ENCODE assay signal across 19 cellular contexts in the genomic region with DNA sequence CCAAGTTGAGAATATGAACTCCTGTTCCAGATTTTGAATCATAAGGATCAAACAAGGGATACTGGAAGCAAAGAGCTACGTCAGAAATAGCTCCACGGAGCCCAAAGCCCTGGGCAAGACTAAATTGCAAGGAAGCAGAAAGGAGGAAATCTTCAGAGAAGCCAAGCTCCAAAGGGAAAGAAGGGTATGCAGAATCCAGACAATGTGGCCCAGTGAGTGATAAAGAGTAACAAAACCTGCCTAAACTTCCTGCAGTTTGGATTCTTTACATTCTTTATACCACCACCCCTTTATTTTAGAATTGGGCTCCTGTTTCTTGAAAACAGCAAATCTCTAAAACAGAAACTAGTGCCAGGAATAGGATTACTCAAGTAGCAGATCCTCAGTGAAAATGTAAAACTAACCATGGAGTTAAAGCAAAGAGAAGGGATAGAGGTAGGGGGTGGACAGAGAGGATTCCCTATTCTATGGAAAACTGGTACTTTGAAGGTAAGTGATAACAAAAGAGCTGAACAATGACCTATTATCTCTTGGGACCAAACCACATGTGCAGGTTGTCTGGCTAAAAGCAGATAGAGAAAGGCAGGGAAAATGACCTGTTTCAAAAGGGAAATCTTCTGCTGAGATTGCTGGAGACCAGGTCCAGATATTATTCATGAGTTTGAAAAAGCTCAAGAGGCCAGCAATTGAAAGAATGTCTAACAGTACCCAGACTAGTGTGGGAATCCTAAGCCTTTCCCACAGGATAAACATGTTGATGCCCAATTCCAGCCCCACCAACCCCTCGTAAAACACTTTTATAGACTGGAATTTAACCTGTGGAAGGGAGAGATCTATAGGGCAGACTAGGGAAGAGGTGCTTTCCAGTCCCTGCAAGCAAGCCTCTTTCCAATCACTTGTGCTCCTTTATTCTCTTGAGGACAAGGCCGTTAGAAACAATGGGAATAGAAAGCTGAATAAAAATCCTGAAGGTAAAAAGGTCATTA. TPM values are rescaled to one million over a fixed set of nuclear protein-coding genes. Genes with fewer than 3 reads are reported as not detected.
DNase-seq lines count a peak whose midpoint lies in the region; FAIRE-seq and TF ChIP-seq lines count a peak whose summit lies in the region.
"Had no signal": no experiment of that assay in that cellular context is flagged by ENCODE, and none has a peak within 500 bp of the region (broad histone marks: within the 10 kb centered on the region; RNA-seq: fewer than 3 reads in every experiment).

No MANE protein-coding gene starts in this region.

- DNase-seq in HAP-1 (ENCODE audit: low spot score in 2 of 2) (peak; percentile 17 to 22), SK-N-MC (ENCODE audit: low read depth, low spot score) (no peak), fibroblast of villous mesenchyme (ENCODE audit: low read depth) (peak; percentile 65), neuronal stem cell (ENCODE audit: low spot score) (no peak), Kasumi-1 (lab: John Stamatoyannopoulos, UW) (no peak), RCC 7860 (ENCODE audit: low spot score) (no peak)
- DNase-seq in activated T-cell treated with anti-CD3 and anti-CD28 coated beads, Interleukin-2, amount 50 U/mL, for 24 hours, result no peak
- DNase-seq: AML-193; Calu3; CD4-positive, CD25-positive, alpha-beta regulatory T cell; DMS79; MM.1S; NCI-H1105; NCI-H1694 treated with DMSO at 0.1 percent for 48 hours; NCI-H446 treated with DMSO at 0.1 percent for 48 hours; NCI-H748 treated with DMSO at 0.1 percent for 48 hours; SHP77 treated with DMSO at 0.1 percent for 48 hours had no signal

- no peak overlapping the region for H2BK5ac ChIP-seq in neuronal stem cell (ENCODE audit: low read length)

- WGBS in neuronal stem cell (ENCODE audit: extremely low coverage in 2 of 2, insufficient read length in 2 of 2, insufficient replicate concordance in 1 of 2), 2 donors, result no CpG with 5 or more reads among the region's 4 CpGs

- no peak overlapping the region for H3K4me3 Mint-ChIP-seq in activated T-cell treated with anti-CD3 and anti-CD28 coated beads, Interleukin-2, amount 50 U/mL, for 24 hours
- H3K4me3 Mint-ChIP-seq: CD4-positive, CD25-positive, alpha-beta regulatory T cell had no signal

- H2BK15ac ChIP-seq in neuronal stem cell (ENCODE audit: low read length), result no peak overlapping the region

- no peak for FAIRE-seq in RCC 7860 (lab: Jason Lieb, UNC)
- FAIRE-seq: GM12891 had no signal

- H3K9ac ChIP-seq in SK-N-MC (ENCODE audit: insufficient read length), result no peak overlapping the region
- H3K9ac ChIP-seq in neuronal stem cell (ENCODE audit: low read depth, low read length, poor library complexity), result no peak overlapping the region
- H3K9ac ChIP-seq: KMS-11 had no signal

- TF ChIP-seq CTCF in fibroblast of villous mesenchyme (IDR thresholded peaks at IDR 0.05; ENCODE audit: insufficient read depth, low read depth, low read length), result no peak

- no peak overlapping the region for H3K23ac ChIP-seq in neuronal stem cell (ENCODE audit: low read depth, low read length, poor library complexity)

- no peak overlapping the region for H3K4me3 ChIP-seq in HAP-1
- H3K4me3 ChIP-seq in SK-N-MC, result no peak overlapping the region
- no peak overlapping the region for H3K4me3 ChIP-seq in fibroblast of villous mesenchyme (ENCODE audit: low read depth, low read length)
- no peak overlapping the region for H3K4me3 ChIP-seq in neuronal stem cell (ENCODE audit: low read length in 2 of 2)

- no peak overlapping the region for H4K91ac ChIP-seq in neuronal stem cell (ENCODE audit: low read depth, low read length, poor library complexity)

- no peak overlapping the region for H3K4ac ChIP-seq in neuronal stem cell (ENCODE audit: low read length)

- H3K36me3 Mint-ChIP-seq in activated T-cell treated with anti-CD3 and anti-CD28 coated beads, Interleukin-2, amount 50 U/mL, for 24 hours (ENCODE audit: low read depth), result peaks cover 61% of the 10 kb centered on the region

- H2BK12ac ChIP-seq in neuronal stem cell (ENCODE audit: low read length), result no peak overlapping the region

- H3K9me3 Mint-ChIP-seq in activated T-cell treated with anti-CD3 and anti-CD28 coated beads, Interleukin-2, amount 50 U/mL, for 24 hours, result no peaks in the 10 kb centered on the region

- H4K8ac ChIP-seq in neuronal stem cell (ENCODE audit: low read depth, low read length), result no peak overlapping the region

- no peaks in the 10 kb centered on the region for H3K27me3 Mint-ChIP-seq in activated T-cell treated with anti-CD3 and anti-CD28 coated beads, Interleukin-2, amount 50 U/mL, for 24 hours
- H3K27me3 Mint-ChIP-seq: CD4-positive, CD25-positive, alpha-beta regulatory T cell had no signal

- in situ Hi-C loops in HAP-1 (cut with MboI; ENCODE audit: low sequenced_read_pairs), result no loop called here

- no peak overlapping the region for H2AFZ ChIP-seq in neuronal stem cell (ENCODE audit: low read length)

- no peak overlapping the region for H3K14ac ChIP-seq in neuronal stem cell (ENCODE audit: low read length)

- H3K27ac Mint-ChIP-seq in activated T-cell treated with anti-CD3 and anti-CD28 coated beads, Interleukin-2, amount 50 U/mL, for 24 hours, result no peak overlapping the region

- H3K36me3 ChIP-seq in HAP-1 (replicated peaks) (peaks cover 32% of the 10 kb centered on the region), SK-N-MC (ENCODE audit: insufficient read depth, low read length) (peaks cover 50% of the 10 kb centered on the region), neuronal stem cell (replicated peaks in 1 of 2; ENCODE audit: control insufficient read depth in 2 of 2, insufficient read depth in 2 of 2, low read length in 2 of 2) (peaks cover 10 to 51% of the 10 kb centered on the region in 2 donors)

- peaks cover 1% of the 10 kb centered on the region for H3K4me1 Mint-ChIP-seq in activated T-cell treated with anti-CD3 and anti-CD28 coated beads, Interleukin-2, amount 50 U/mL, for 24 hours (ENCODE audit: low read depth)

- H3K9me3 ChIP-seq in HAP-1 (no peaks in the 10 kb centered on the region), SK-N-MC (ENCODE audit: low read depth, low read length) (no peaks in the 10 kb centered on the region), neuronal stem cell (replicated peaks in 1 of 2; ENCODE audit: control insufficient read depth in 2 of 2, insufficient read depth in 1 of 2, low read depth in 1 of 2, low read length in 2 of 2) (no peaks in the 10 kb centered on the region)

- no peaks in the 10 kb centered on the region for H3K79me1 ChIP-seq in neuronal stem cell (ENCODE audit: low read depth, low read length)

- no peak overlapping the region for H3K4me2 ChIP-seq in neuronal stem cell (ENCODE audit: insufficient read depth, low read length, poor library complexity, severe bottlenecking)
- H3K4me2 ChIP-seq: KMS-11 had no signal

- no peak overlapping the region for H2BK120ac ChIP-seq in neuronal stem cell (ENCODE audit: low read depth, low read length)

- H3K27ac ChIP-seq in SK-N-MC (peak overlapping the region; percentile 44), neuronal stem cell (replicated peaks; ENCODE audit: low read length) (peak overlapping the region; percentile 62)
- H3K27ac ChIP-seq: KMS-11 had no signal

- H3K18ac ChIP-seq in neuronal stem cell (ENCODE audit: low read length), result no peak overlapping the region

- H3K4me1 ChIP-seq in HAP-1 (peaks cover 13% of the 10 kb centered on the region), neuronal stem cell (ENCODE audit: control insufficient read depth in 2 of 2, insufficient read depth in 1 of 2, low read depth in 1 of 2, low read length in 2 of 2) (peaks cover 0 to 10% of the 10 kb centered on the region in 2 donors)

- H3K27me3 ChIP-seq in HAP-1 (ENCODE audit: low read depth) (no peaks in the 10 kb centered on the region), neuronal stem cell (ENCODE audit: control insufficient read depth in 3 of 3, insufficient read depth in 3 of 3, low read depth in 1 of 3, low read length in 3 of 3) (no peaks in the 10 kb centered on the region)

- H2AK5ac ChIP-seq in neuronal stem cell (ENCODE audit: low read depth, low read length), result no peak overlapping the region

RNA-seq across cellular contexts. Expression of gene MBIP, which starts 24.5 kb away (rescaled TPM):
- total RNA-seq in fibroblast of villous mesenchyme, result 13.9 and 18.1 TPM in 2 replicates
- polyA plus RNA-seq in neuronal stem cell (2013, experiment 1 of 2), result 72.9 TPM
- polyA plus RNA-seq in neuronal stem cell (2013, experiment 2 of 2), result 75.4 TPM

Comparison
In these comparisons a context has a peak if more than half of its experiments do, and no peak if none do; other contexts are left out.
1. DNase-seq: peak in HAP-1 (2 of 2) and fibroblast of villous mesenchyme (single experiment); none in SK-N-MC (single experiment), neuronal stem cell (single experiment), Kasumi-1 (0 of 2), activated T-cell treated with anti-CD3 and anti-CD28 coated beads, Interleukin-2, amount 50 U/mL, for 24 hours (single experiment) and RCC 7860 (single experiment).